In genomic region chr22:45344339-45344738, GRCh38 we compare ENCODE assay signal across 1 cellular context.
TF ChIP-seq lines count a peak whose summit lies in the region.

No MANE protein-coding gene starts in this region.

TF ChIP-seq in HepG2, 621 proteins besides CTCF, POLR2A, EP300 and RAD21:
- no peak for TF ChIP-seq ZNF780A (CRISPR knock-in tag; IDR thresholded peaks at IDR 0.05)
- TF ChIP-seq CAMTA2 (CRISPR knock-in tag; IDR thresholded peaks at IDR 0.05; ENCODE audit: borderline replicate concordance) = no peak
- no peak for TF ChIP-seq MTF1 (CRISPR knock-in tag; IDR thresholded peaks at IDR 0.05)
- TF ChIP-seq BRF2 (CRISPR knock-in tag; IDR thresholded peaks at IDR 0.05) = no peak
- no peak for TF ChIP-seq CSRNP2 (CRISPR knock-in tag; conservative IDR thresholded peaks at IDR 0.05; ENCODE audit: low read depth)
- TF ChIP-seq FOXM1 (CRISPR knock-in tag; IDR thresholded peaks at IDR 0.05) = no peak
